ENCODE assay signal across 12 cellular contexts in genomic region chr14:72444701-72445100, GRCh38.
DNase-seq lines count a peak whose midpoint lies in the region; ATAC-seq and TF ChIP-seq lines count a peak whose summit lies in the region.
"Had no signal": no experiment of that assay in that cellular context is flagged by ENCODE, and none has a peak within 500 bp of the region (broad histone marks: within the 10 kb centered on the region; RNA-seq: fewer than 3 reads in every experiment).

No MANE protein-coding gene starts in this region.

- no peak overlapping the region for H3K27ac Mint-ChIP-seq in MCF 10A (ENCODE audit: low read depth, unreplicated experiment)
- H3K27ac Mint-ChIP-seq in brain = peak overlapping the region in 3 of 5 experiments; percentile 11 to 94 (median 92)
- H3K27ac Mint-ChIP-seq in stimulated activated memory B cell treated with anti-CD40 and anti-IgM and Interleukin-4, amounts not matched to agents 10 μg/mL and 1 μg/mL and 100 μg/mL, for 72 hours = peak overlapping the region; percentile 78

- H3K27me3 Mint-ChIP-seq in MCF 10A (ENCODE audit: insufficient read depth, unreplicated experiment) = peaks cover 3% of the 10 kb centered on the region
- peaks cover 6% of the 10 kb centered on the region for H3K27me3 Mint-ChIP-seq in brain
- no peaks in the 10 kb centered on the region for H3K27me3 Mint-ChIP-seq in stimulated activated memory B cell treated with anti-CD40 and anti-IgM and Interleukin-4, amounts not matched to agents 10 μg/mL and 1 μg/mL and 100 μg/mL, for 72 hours

- no peak overlapping the region for H3K4me2 ChIP-seq in hepatocyte

- no peaks in the 10 kb centered on the region for H3K36me3 ChIP-seq in breast epithelium
- H3K36me3 ChIP-seq in hepatocyte (replicated peaks; ENCODE audit: insufficient read depth, low read depth) = no peaks in the 10 kb centered on the region
- H3K36me3 ChIP-seq: gastroesophageal sphincter had no signal

- TF ChIP-seq CTCF in MCF 10A (IDR thresholded peaks at IDR 0.05; ENCODE audit: unreplicated experiment) (no peak), breast epithelium (IDR thresholded peaks at IDR 0.05) (no peak), brain (conservative IDR thresholded peaks at IDR 0.05) (no peak), hepatocyte (IDR thresholded peaks at IDR 0.05; ENCODE audit: poor library complexity) (no peak)

- no peak for TF ChIP-seq POLR2A in breast epithelium (IDR thresholded peaks at IDR 0.05)

- intact Hi-C loops in MCF 10A (cut with micrococcal nuclease) (no loop called here), breast epithelium (cut with DNase I; ENCODE audit: low total_unique reads) (no loop called here)

- H3K4me3 ChIP-seq in breast epithelium (no peak overlapping the region), hepatocyte (no peak overlapping the region)
- H3K4me3 ChIP-seq: gastroesophageal sphincter, testis had no signal

- H3K9me3 Mint-ChIP-seq in MCF 10A (ENCODE audit: unreplicated experiment) = no peaks in the 10 kb centered on the region
- peaks cover 0 to 3% (median 0%) of the 10 kb centered on the region in 5 experiments for H3K9me3 Mint-ChIP-seq in brain
- no peaks in the 10 kb centered on the region for H3K9me3 Mint-ChIP-seq in stimulated activated memory B cell treated with anti-CD40 and anti-IgM and Interleukin-4, amounts not matched to agents 10 μg/mL and 1 μg/mL and 100 μg/mL, for 72 hours

- H3K4me3 Mint-ChIP-seq in MCF 10A (ENCODE audit: unreplicated experiment) (no peak overlapping the region), brain (no peak overlapping the region)
- no peak overlapping the region for H3K4me3 Mint-ChIP-seq in stimulated activated memory B cell treated with anti-CD40 and anti-IgM and Interleukin-4, amounts not matched to agents 10 μg/mL and 1 μg/mL and 100 μg/mL, for 72 hours

- H3K4me1 Mint-ChIP-seq in MCF 10A (ENCODE audit: insufficient read depth, unreplicated experiment) = peaks cover 6% of the 10 kb centered on the region
- H3K4me1 Mint-ChIP-seq in brain = peaks cover 34% of the 10 kb centered on the region
- H3K4me1 Mint-ChIP-seq in stimulated activated memory B cell treated with anti-CD40 and anti-IgM and Interleukin-4, amounts not matched to agents 10 μg/mL and 1 μg/mL and 100 μg/mL, for 72 hours = peaks cover 29% of the 10 kb centered on the region

- CTCF ChIA-PET in MCF 10A (lab: Yijun Ruan, JAX) = no interaction called here

- no peaks in the 10 kb centered on the region for H4K20me1 ChIP-seq in hepatocyte (ENCODE audit: insufficient read depth, poor library complexity, severe bottlenecking)

- DNase-seq in MCF 10A (ENCODE audit: unreplicated experiment) = peak; percentile 66
- DNase-seq in breast epithelium (ENCODE audit: low spot score in 2 of 2) = no peak
- DNase-seq in LHCN-M2 (ENCODE audit: low read depth) = peak; percentile 65
- no peak for DNase-seq in 8988T
- DNase-seq in hepatocyte (ENCODE audit: low spot score) = no peak
- DNase-seq: NCI-H2029 treated with DMSO at 0.1 percent for 48 hours, SHP77 treated with DMSO at 0.1 percent for 48 hours, testis had no signal

- no peaks in the 10 kb centered on the region for H3K79me2 ChIP-seq in hepatocyte

- 88% methylated on average over 6 of the region's 6 CpGs for WGBS in hepatocyte (ENCODE audit: low lambda C conversion rate, missing lambda C conversion rate)

- H3K27ac ChIP-seq in breast epithelium (no peak overlapping the region), hepatocyte (no peak overlapping the region)
- H3K27ac ChIP-seq: gastroesophageal sphincter, testis had no signal

- H3K4me1 ChIP-seq in breast epithelium (no peaks in the 10 kb centered on the region), hepatocyte (ENCODE audit: insufficient read depth) (no peaks in the 10 kb centered on the region)
- H3K4me1 ChIP-seq: gastroesophageal sphincter, testis had no signal

- no peak for ATAC-seq in stimulated activated memory B cell treated with anti-CD40 and anti-IgM and Interleukin-4, amounts not matched to agents 10 μg/mL and 1 μg/mL and 100 μg/mL, for 72 hours
- no peak for ATAC-seq in HG03095 (IDR thresholded peaks at IDR 0.05; ENCODE audit: unreplicated experiment)
- ATAC-seq: gastroesophageal sphincter had no signal

- no peaks in the 10 kb centered on the region for H3K27me3 ChIP-seq in breast epithelium
- H3K27me3 ChIP-seq in hepatocyte = no peaks in the 10 kb centered on the region
- H3K27me3 ChIP-seq: gastroesophageal sphincter, testis had no signal

- no TSS peak for BruUV-seq in MCF 10A (replicated peaks; lab: Mats Ljungman, UMichigan)

- no peak overlapping the region for H2AFZ ChIP-seq in hepatocyte

- H3K36me3 Mint-ChIP-seq in MCF 10A (ENCODE audit: insufficient read depth, unreplicated experiment) (no peaks in the 10 kb centered on the region), brain (no peaks in the 10 kb centered on the region)
- no peaks in the 10 kb centered on the region for H3K36me3 Mint-ChIP-seq in stimulated activated memory B cell treated with anti-CD40 and anti-IgM and Interleukin-4, amounts not matched to agents 10 μg/mL and 1 μg/mL and 100 μg/mL, for 72 hours

- no peaks in the 10 kb centered on the region for H3K9me2 ChIP-seq in hepatocyte (replicated peaks; ENCODE audit: insufficient read depth)

- H3K9me3 ChIP-seq in breast epithelium = no peaks in the 10 kb centered on the region
- H3K9me3 ChIP-seq in hepatocyte (ENCODE audit: low read depth) = no peaks in the 10 kb centered on the region
- H3K9me3 ChIP-seq: gastroesophageal sphincter, testis had no signal

- POLR2A ChIA-PET in MCF 10A (lab: Yijun Ruan, JAX) = interaction anchor here (0.6 kb wide), 1 partner anchor 223 kb away, joined by 3 read pairs; no protein-coding TSS in a partner anchor

Comparison
In these comparisons a context has a peak if more than half of its experiments do, and no peak if none do; other contexts are left out.
1. DNase-seq: peak in MCF 10A (single experiment) and LHCN-M2 (single experiment); none in breast epithelium (0 of 2), 8988T (single experiment) and hepatocyte (single experiment).